Comparison of ENCODE assay signal across 24 cellular contexts in genomic region chr2:232459419-232460035, GRCh38. TPM values are rescaled to one million over a fixed set of nuclear protein-coding genes. Genes with fewer than 3 reads are reported as not detected.
"Had no signal": no experiment of that assay in that cellular context is flagged by ENCODE, and none has a peak within 500 bp of the region (broad histone marks: within the 10 kb centered on the region; RNA-seq: fewer than 3 reads in every experiment).

No MANE protein-coding gene starts in this region.

- H3K27ac Mint-ChIP-seq: activated CD4-positive, alpha-beta memory T cell treated with anti-CD3 and anti-CD28 coated beads, Interleukin-2, amount 10 ng/mL, durations not matched to agents 7 days and 5 days; activated CD4-positive, alpha-beta T cell treated with anti-CD3 and anti-CD28 coated beads for 36 hours; activated CD8-positive, alpha-beta memory T cell treated with anti-CD3 and anti-CD28 coated beads, Interleukin-2, amount 10 ng/mL, durations not matched to agents 7 days and 5 days; activated naive CD8-positive, alpha-beta T cell; neural progenitor cell; stimulated activated memory B cell treated with anti-CD40 and anti-IgM and Interleukin-4, amounts not matched to agents 10 μg/mL and 1 μg/mL and 100 μg/mL, for 72 hours; WTC11 had no signal

- H3K36me3 Mint-ChIP-seq: activated CD8-positive, alpha-beta memory T cell treated with anti-CD3 and anti-CD28 coated beads, Interleukin-2, amount 10 ng/mL, durations not matched to agents 7 days and 5 days; activated naive CD8-positive, alpha-beta T cell; neural progenitor cell; stimulated activated memory B cell treated with anti-CD40 and anti-IgM and Interleukin-4, amounts not matched to agents 10 μg/mL and 1 μg/mL and 100 μg/mL, for 72 hours; WTC11 had no signal

- H3K9me3 ChIP-seq: left lung, ovary, SK-N-SH, thyroid gland had no signal

- H3K4me1 ChIP-seq: foreskin keratinocyte, left lung, neural progenitor cell, thyroid gland had no signal

- H3K4me2 ChIP-seq: neural progenitor cell, SK-N-SH had no signal

- H2AFZ ChIP-seq: neural progenitor cell had no signal

- H3K9ac ChIP-seq: neural progenitor cell, SK-N-SH had no signal

- H3K27me3 ChIP-seq: neural progenitor cell, ovary, thyroid gland had no signal

- H3K4me3 Mint-ChIP-seq: activated CD4-positive, alpha-beta memory T cell treated with anti-CD3 and anti-CD28 coated beads, Interleukin-2, amount 10 ng/mL, durations not matched to agents 7 days and 5 days; activated CD4-positive, alpha-beta T cell treated with anti-CD3 and anti-CD28 coated beads for 36 hours; activated CD8-positive, alpha-beta memory T cell treated with anti-CD3 and anti-CD28 coated beads, Interleukin-2, amount 10 ng/mL, durations not matched to agents 7 days and 5 days; activated naive CD8-positive, alpha-beta T cell; neural progenitor cell; stimulated activated memory B cell treated with anti-CD40 and anti-IgM and Interleukin-4, amounts not matched to agents 10 μg/mL and 1 μg/mL and 100 μg/mL, for 72 hours; T-helper 2 cell treated with Interferon-gamma antibody and Interleukin-4, amounts not matched to agents 5 μg/mL and 100 μg/mL, for 36 hours; WTC11 had no signal

- H3K4me3 ChIP-seq: left lung, neural progenitor cell, ovary, thyroid gland had no signal

- ATAC-seq: activated CD4-positive, alpha-beta T cell treated with anti-CD3 and anti-CD28 coated beads for 36 hours; activated CD8-positive, alpha-beta memory T cell treated with anti-CD3 and anti-CD28 coated beads, Interleukin-2, amount 10 ng/mL, durations not matched to agents 7 days and 5 days; foreskin keratinocyte; left lung; sciatic nerve; stimulated activated memory B cell treated with anti-CD40 and anti-IgM and Interleukin-4, amounts not matched to agents 10 μg/mL and 1 μg/mL and 100 μg/mL, for 72 hours; WTC11 had no signal

- H3K27ac ChIP-seq: epithelial cell of prostate, foreskin keratinocyte, left lung, neural progenitor cell, ovary, thyroid gland had no signal

- H3K9me3 Mint-ChIP-seq: activated CD4-positive, alpha-beta memory T cell treated with anti-CD3 and anti-CD28 coated beads, Interleukin-2, amount 10 ng/mL, durations not matched to agents 7 days and 5 days; neural progenitor cell; stimulated activated memory B cell treated with anti-CD40 and anti-IgM and Interleukin-4, amounts not matched to agents 10 μg/mL and 1 μg/mL and 100 μg/mL, for 72 hours; T-helper 2 cell treated with Interferon-gamma antibody and Interleukin-4, amounts not matched to agents 5 μg/mL and 100 μg/mL, for 36 hours; WTC11 had no signal

- H3K9me2 ChIP-seq: SK-N-SH had no signal

- DNase-seq: activated CD4-positive, alpha-beta memory T cell treated with anti-CD3 and anti-CD28 coated beads, Interleukin-2, amount 10 ng/mL, durations not matched to agents 7 days and 5 days; activated CD4-positive, alpha-beta T cell treated with anti-CD3 and anti-CD28 coated beads for 36 hours; activated CD8-positive, alpha-beta memory T cell treated with anti-CD3 and anti-CD28 coated beads, Interleukin-2, amount 10 ng/mL, durations not matched to agents 7 days and 5 days; activated gamma-delta T cell; foreskin keratinocyte; glutamatergic neuron; hypothalamus; mammary epithelial cell; SK-N-SH; stimulated activated CD4-positive, alpha-beta T cell treated with anti-CD3 and anti-CD28 coated beads, Interleukin-4, amount 100 ng/mL, for 4 hours; thyroid gland had no signal

- H3K36me3 ChIP-seq: left lung, neural progenitor cell, ovary, thyroid gland had no signal

- H3K4me1 Mint-ChIP-seq: activated CD4-positive, alpha-beta memory T cell treated with anti-CD3 and anti-CD28 coated beads, Interleukin-2, amount 10 ng/mL, durations not matched to agents 7 days and 5 days; activated CD4-positive, alpha-beta T cell treated with anti-CD3 and anti-CD28 coated beads for 36 hours; activated CD8-positive, alpha-beta memory T cell treated with anti-CD3 and anti-CD28 coated beads, Interleukin-2, amount 10 ng/mL, durations not matched to agents 7 days and 5 days; neural progenitor cell; stimulated activated memory B cell treated with anti-CD40 and anti-IgM and Interleukin-4, amounts not matched to agents 10 μg/mL and 1 μg/mL and 100 μg/mL, for 72 hours; WTC11 had no signal

RNA-seq across cellular contexts. Expression of gene ALPI, which starts 3.6 kb away (rescaled TPM):
- total RNA-seq: activated CD4-positive, alpha-beta memory T cell treated with anti-CD3 and anti-CD28 coated beads, Interleukin-2, amount 10 ng/mL, durations not matched to agents 7 days and 5 days; activated CD4-positive, alpha-beta T cell treated with anti-CD3 and anti-CD28 coated beads for 36 hours; activated CD8-positive, alpha-beta memory T cell treated with anti-CD3 and anti-CD28 coated beads, Interleukin-2, amount 10 ng/mL, durations not matched to agents 7 days and 5 days; dermis microvascular lymphatic vessel endothelial cell; fibroblast of lung; foreskin keratinocyte; left lung; mammary epithelial cell; myocyte; sciatic nerve; thyroid gland; WTC11 had no signal
- polyA plus RNA-seq: fibroblast of lung, foreskin keratinocyte, keratinocyte, mammary epithelial cell, ovary, SK-N-SH had no signal

RNA-seq across cellular contexts. Expression of gene ECEL1, which starts 28.1 kb away (rescaled TPM):
- total RNA-seq: activated CD4-positive, alpha-beta memory T cell treated with anti-CD3 and anti-CD28 coated beads, Interleukin-2, amount 10 ng/mL, durations not matched to agents 7 days and 5 days; dermis microvascular lymphatic vessel endothelial cell; fibroblast of lung; foreskin keratinocyte; mammary epithelial cell; myocyte had no signal
- polyA plus RNA-seq: fibroblast of lung, foreskin keratinocyte, keratinocyte, mammary epithelial cell, SK-N-SH had no signal

RNA-seq across cellular contexts. Expression of gene ALPG, which starts 52.9 kb away (rescaled TPM):
- total RNA-seq: activated CD4-positive, alpha-beta memory T cell treated with anti-CD3 and anti-CD28 coated beads, Interleukin-2, amount 10 ng/mL, durations not matched to agents 7 days and 5 days; activated CD4-positive, alpha-beta T cell treated with anti-CD3 and anti-CD28 coated beads for 36 hours; activated CD8-positive, alpha-beta memory T cell treated with anti-CD3 and anti-CD28 coated beads, Interleukin-2, amount 10 ng/mL, durations not matched to agents 7 days and 5 days; dermis microvascular lymphatic vessel endothelial cell; fibroblast of lung; foreskin keratinocyte; mammary epithelial cell; myocyte; sciatic nerve; thyroid gland had no signal
- polyA plus RNA-seq: fibroblast of lung, foreskin keratinocyte, keratinocyte, SK-N-SH had no signal
